Comparison of ENCODE assay signal across 10 cellular contexts in the genomic region with DNA sequence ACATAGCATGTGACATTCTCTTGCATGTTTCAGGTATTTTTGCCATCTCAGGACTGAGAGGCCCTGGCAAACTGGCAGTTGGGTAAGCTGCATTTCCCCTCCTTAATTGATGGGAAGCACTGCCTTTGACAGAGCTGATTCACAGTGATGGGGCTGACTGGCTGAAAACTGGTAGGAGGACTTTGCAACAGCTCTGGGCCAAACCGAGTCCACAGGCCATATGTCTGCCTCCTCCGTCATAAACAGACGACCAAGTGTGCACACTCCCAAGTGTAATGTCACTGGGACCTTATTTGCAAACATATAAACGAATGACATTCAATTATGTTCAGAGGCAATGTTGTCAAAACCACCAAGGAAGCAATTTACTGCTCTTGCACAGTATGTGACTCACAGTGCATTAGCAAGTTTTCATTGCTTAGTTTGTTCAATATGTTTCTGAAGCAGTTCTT. TPM values are rescaled to one million over a fixed set of nuclear protein-coding genes. Genes with fewer than 3 reads are reported as not detected.
DNase-seq lines count a peak whose midpoint lies in the region; TF ChIP-seq lines count a peak whose summit lies in the region.
"Not testable (repeated sequence)": the region's sequence is repeated elsewhere in the genome, so short reads cannot be mapped to it uniquely, and the experiment has no call there.
"Had no signal": no experiment of that assay in that cellular context is flagged by ENCODE, and none has a peak within 500 bp of the region (broad histone marks: within the 10 kb centered on the region; RNA-seq: fewer than 3 reads in every experiment).

No MANE protein-coding gene starts in this region.

- H3K9me2 ChIP-seq in GM23248 (ENCODE audit: insufficient read depth), result not testable (repeated sequence)

- 6 to 15% methylated on average over 4 of the region's 4 CpGs for WGBS in GM23248 (ENCODE audit: low coverage in 1 of 2, low lambda C conversion rate in 2 of 2, missing lambda C conversion rate in 2 of 2), 2 experiments
- 18% methylated on average over 3 of the region's 4 CpGs for WGBS in mesenchymal stem cell
- 57% methylated on average over 4 of the region's 4 CpGs; no CpG with 5 or more reads in 1 of the 2 donors for WGBS in transverse colon (ENCODE audit: low coverage in 1 of 2), 2 donors

- not testable (repeated sequence) for H4K91ac ChIP-seq in mesenchymal stem cell (ENCODE audit: low read length)

- not testable (repeated sequence) for H4K20me1 ChIP-seq in GM23248 (ENCODE audit: insufficient read depth)

- not testable (repeated sequence) for TF ChIP-seq POLR2A in transverse colon (IDR thresholded peaks at IDR 0.05)

- H3K4me3 Mint-ChIP-seq in brain, result not testable (repeated sequence)

- not testable (repeated sequence) for H3K23ac ChIP-seq in mesenchymal stem cell (ENCODE audit: low read length in 2 of 2)

- not testable (repeated sequence) for H4K8ac ChIP-seq in mesenchymal stem cell (ENCODE audit: low read length)

- H3K4me1 Mint-ChIP-seq in brain, result not testable (repeated sequence)

- H3K4me1 ChIP-seq in GM23248 (ENCODE audit: insufficient read depth) (peaks cover 36% of the 10 kb centered on the region), transverse colon (peaks cover 0 to 27% (median 9%) of the 10 kb centered on the region in 4 donors)
- not testable (repeated sequence) for H3K4me1 ChIP-seq in mesenchymal stem cell (ENCODE audit: control insufficient read depth, insufficient read depth, low read depth, low read length)

- H3K14ac ChIP-seq in mesenchymal stem cell (ENCODE audit: low read length in 2 of 2), result not testable (repeated sequence)

- not testable (repeated sequence) for H2BK120ac ChIP-seq in mesenchymal stem cell (ENCODE audit: low read depth, low read length)

- not testable (repeated sequence) for H3K9me3 ChIP-seq in GM23248 (ENCODE audit: low read depth); mesenchymal stem cell (ENCODE audit: control insufficient read depth, low read length); transverse colon

- H3K79me2 ChIP-seq in GM23248 (ENCODE audit: insufficient read depth), result peaks cover 87% of the 10 kb centered on the region

- H2BK12ac ChIP-seq in mesenchymal stem cell (ENCODE audit: low read length in 2 of 2), result not testable (repeated sequence)

- peak overlapping the region in 3 of 5 experiments; percentile 21 to 88 (median 72) for H3K27ac Mint-ChIP-seq in brain

- not testable (repeated sequence) for TF ChIP-seq EP300 in transverse colon (IDR thresholded peaks at IDR 0.05; ENCODE audit: low read depth)

- H3K9me3 Mint-ChIP-seq in brain, result peaks cover 5 to 19% (median 10%) of the 10 kb centered on the region in 5 experiments

- H3K9ac ChIP-seq in GM23248 (peak overlapping the region; percentile 22; the same call in 1 of the 2 replicates), mesenchymal stem cell (ENCODE audit: low read length) (peak overlapping the region; percentile 41)

- not testable (repeated sequence) for H3K4ac ChIP-seq in mesenchymal stem cell (ENCODE audit: low read depth in 1 of 2, low read length in 2 of 2)

- not testable (repeated sequence) for TF ChIP-seq CTCF in AG10803 (conservative IDR thresholded peaks at IDR 0.05; ENCODE audit: low read length); brain (conservative IDR thresholded peaks at IDR 0.05); fibroblast of mammary gland (conservative IDR thresholded peaks at IDR 0.05; ENCODE audit: control insufficient read depth, insufficient read depth, low read depth, low read length); transverse colon (IDR thresholded peaks at IDR 0.05)

- H3K36me3 Mint-ChIP-seq in brain, result peaks cover 46% of the 10 kb centered on the region

- intact Hi-C loops in transverse colon (cut with DNase I; ENCODE audit: low total_unique reads), result not testable (repeated sequence)

- H3K4me2 ChIP-seq in GM23248 (ENCODE audit: unreplicated experiment), result peak overlapping the region; percentile 34
- H3K4me2 ChIP-seq in mesenchymal stem cell (ENCODE audit: low read length, poor library complexity, severe bottlenecking), result not testable (repeated sequence)

- not testable (repeated sequence) for H3K27me3 Mint-ChIP-seq in brain

- not testable (repeated sequence) for H2BK5ac ChIP-seq in mesenchymal stem cell (ENCODE audit: low read depth, low read length, poor library complexity, severe bottlenecking)

- not testable (repeated sequence) for H3K36me3 ChIP-seq in GM23248 (ENCODE audit: low read depth); mesenchymal stem cell (ENCODE audit: control insufficient read depth in 1 of 2, insufficient read depth in 2 of 2, low read depth in 1 of 2, low read length in 2 of 2); transverse colon

- H3K18ac ChIP-seq in mesenchymal stem cell (ENCODE audit: low read depth in 1 of 2, low read length in 2 of 2), result peak overlapping the region; percentile 18 to 33

- not testable (repeated sequence) for H3K79me1 ChIP-seq in mesenchymal stem cell (replicated peaks; ENCODE audit: low read length, poor library complexity, severe bottlenecking)

- not testable (repeated sequence) for H2BK15ac ChIP-seq in mesenchymal stem cell (ENCODE audit: low read depth, poor library complexity, severe bottlenecking)

- in situ Hi-C loops in GM23248 (cut with MboI); transverse colon (cut with MboI; ENCODE audit: low pct_ligation_motif_present in 1 of 4, low pct_unique_long_range_greater_than_20kb in 1 of 4, low sequenced_read_pairs in 3 of 4): not testable (repeated sequence)

- not testable (repeated sequence) for H2AK5ac ChIP-seq in mesenchymal stem cell (ENCODE audit: low read length, severe bottlenecking)

- H3K4me3 ChIP-seq in AG10803 (ENCODE audit: low read length); fibroblast of mammary gland (ENCODE audit: control insufficient read depth, low read depth, low read length); mesenchymal stem cell (ENCODE audit: insufficient read depth in 1 of 2, low read depth in 1 of 2, low read length in 2 of 2); transverse colon: not testable (repeated sequence)
- H3K4me3 ChIP-seq in GM23248, result 0 out of 2 replicates have a peak overlapping the region, but pooled peaks have one; percentile 21

- peak overlapping the region; percentile 68 for H3K27ac ChIP-seq in GM23248
- not testable (repeated sequence) for H3K27ac ChIP-seq in mesenchymal stem cell (ENCODE audit: low read length, poor library complexity, severe bottlenecking)
- H3K27ac ChIP-seq in transverse colon, result peak overlapping the region; percentile 56 to 68 (median 60)

- H2AFZ ChIP-seq in GM23248; mesenchymal stem cell (ENCODE audit: low read depth, low read length): not testable (repeated sequence)

- DNase-seq in AG10803 (ENCODE audit: low read depth) (peak; percentile 57), GM23248 (peak; percentile 60), NCI-H1417 (lab: John Stamatoyannopoulos, UW) (peak in 2 of 3 experiments; percentile 3 to 28), SIG-M5 (lab: John Stamatoyannopoulos, UW) (peak; percentile 10), fibroblast of mammary gland (ENCODE audit: low read depth) (peak; percentile 69), mesenchymal stem cell (peak; percentile 80), transverse colon (peak; percentile 60)

- peaks cover 37% of the 10 kb centered on the region for H3F3A ChIP-seq in GM23248 (ENCODE audit: insufficient read depth)

- not testable (repeated sequence) for H3K27me3 ChIP-seq in GM23248 (replicated peaks; ENCODE audit: insufficient read depth); mesenchymal stem cell (ENCODE audit: control insufficient read depth in 1 of 2, insufficient read depth in 1 of 2, low read length in 2 of 2); transverse colon

RNA-seq across cellular contexts. Expression of a gene that starts 27.3 kb away (rescaled TPM):
- not detected in 2 replicates for total RNA-seq in GM23248 (2014; rRNA removed; shearing (Covaris generic))
- polyA plus RNA-seq in GM23248 (2016; fragmentation: Nextera tagmentation; extraction: Ambion mirVana), result 0.10 and 0.53 TPM in 2 replicates
- not detected for polyA plus RNA-seq in brain (ENCODE audit: insufficient read depth, low read depth, low replicate concordance)
- polyA plus RNA-seq in mesenchymal stem cell (2013, experiment 1 of 2), result not detected
- polyA plus RNA-seq in mesenchymal stem cell (2013, experiment 2 of 2), result not detected
- total RNA-seq in transverse colon, result not detected
- total RNA-seq: NCI-H460 had no signal

RNA-seq across cellular contexts. Expression of a gene that starts 56.7 kb away (rescaled TPM):
- 2.7 and 5.9 TPM in 2 replicates for total RNA-seq in GM23248 (2014; rRNA removed; shearing (Covaris generic))
- 16.0 and 16.5 TPM in 2 replicates for polyA plus RNA-seq in GM23248 (2016; fragmentation: Nextera tagmentation; extraction: Ambion mirVana)
- 57.2 TPM for polyA plus RNA-seq in brain (ENCODE audit: insufficient read depth, low read depth, low replicate concordance)
- polyA plus RNA-seq in mesenchymal stem cell (2013, experiment 1 of 2), result 4.3 TPM
- polyA plus RNA-seq in mesenchymal stem cell (2013, experiment 2 of 2), result 4.4 TPM
- 10 to 100 TPM in 2 of 4 donors, 1 to 10 TPM in 2; 1.5 to 38.2 (median 9.3) TPM for total RNA-seq in transverse colon

RNA-seq across cellular contexts. Expression of a gene that starts 60.0 kb away (rescaled TPM):
- total RNA-seq in GM23248 (2014; rRNA removed; shearing (Covaris generic)), result 0.11 TPM in 1 of 2 replicates, not detected in the other
- polyA plus RNA-seq in GM23248 (2016; fragmentation: Nextera tagmentation; extraction: Ambion mirVana) (not detected in 2 replicates), brain (ENCODE audit: insufficient read depth, low read depth, low replicate concordance) (not detected)
- polyA plus RNA-seq in mesenchymal stem cell (2013, experiment 1 of 2), result not detected
- 0.16 TPM for polyA plus RNA-seq in mesenchymal stem cell (2013, experiment 2 of 2)
- 10 to 100 TPM in 1 of 4 donors, 1 to 10 TPM in 2, not detected in 1; 3.0 to 11.6 (median 4.9) TPM for total RNA-seq in transverse colon
- polyA plus RNA-seq: IgD-negative memory B cell had no signal

Comparison
In these comparisons a context has a peak if more than half of its experiments do, and no peak if none do; other contexts are left out.
1. DNase-seq: peak in every context shown above with its lines; median percentile 80 in mesenchymal stem cell; 69 in fibroblast of mammary gland; 60 in GM23248; 60 in transverse colon; 57 in AG10803; 16 in NCI-H1417; 10 in SIG-M5.